8 cellular contexts compared by ENCODE assay signal in genomic region chr6:139029470-139030210, GRCh38. TPM values are rescaled to one million over a fixed set of nuclear protein-coding genes. Genes with fewer than 3 reads are reported as not detected.
DNase-seq lines count a peak whose midpoint lies in the region; ATAC-seq and TF ChIP-seq lines count a peak whose summit lies in the region.

No MANE protein-coding gene starts in this region.

- POLR2A ChIA-PET in A673 (lab: Charles Lee; ENCODE audit: low non-redundant PET) = interaction anchor here (0.6 kb wide), 1 partner anchor 52 kb away, joined by 3 read pairs; no protein-coding TSS in a partner anchor

- peaks cover 18% of the 10 kb centered on the region for H3K79me1 ChIP-seq in neuronal stem cell (ENCODE audit: low read depth, low read length)

- peak overlapping the region; percentile 98 for H2BK5ac ChIP-seq in neuronal stem cell (ENCODE audit: low read length)

- H3K36me3 ChIP-seq in A673 (ENCODE audit: insufficient read depth, low read length, poor library complexity, severe bottlenecking) (no peaks in the 10 kb centered on the region), neuronal stem cell (replicated peaks in 1 of 2; ENCODE audit: control insufficient read depth in 2 of 2, insufficient read depth in 2 of 2, low read length in 2 of 2) (peaks cover 8 to 18% of the 10 kb centered on the region in 2 donors)

- no TSS peak for BruUV-seq in A673 (replicated peaks; lab: Mats Ljungman, UMichigan)

- peak overlapping the region; percentile 100 for H3K14ac ChIP-seq in neuronal stem cell (ENCODE audit: low read length)

- CTCF ChIA-PET in A673 (lab: Charles Lee) = no interaction called here

- peak overlapping the region; percentile 55 for H4K8ac ChIP-seq in neuronal stem cell (ENCODE audit: low read depth, low read length)

- H2BK120ac ChIP-seq in neuronal stem cell (ENCODE audit: low read depth, low read length) = peak overlapping the region; percentile 89

- no CpG with 5 or more reads among the region's 43 CpGs for WGBS in neuronal stem cell (ENCODE audit: extremely low coverage in 2 of 2, insufficient read length in 2 of 2, insufficient replicate concordance in 1 of 2), 2 donors

- DNase-seq in A673 (ENCODE audit: low spot score) (peak; percentile 28), GM13977 (ENCODE audit: low spot score) (peak; percentile 49), NCI-H1417 (lab: John Stamatoyannopoulos, UW) (peak; percentile 31 to 91 (median 91)), fibroblast of the aortic adventitia (ENCODE audit: low read depth) (peak; percentile 61), neuronal stem cell (ENCODE audit: low spot score) (peak; percentile 45), superior temporal gyrus (ENCODE audit: extremely low spot score) (no peak)
- DNase-seq in activated CD4-positive, alpha-beta T cell treated with anti-CD3 and anti-CD28 coated beads, Interleukin-2, amount 50 U/mL, for 48 hours = peak; percentile 45 to 47

- H3K27me3 ChIP-seq in A673 (replicated peaks; ENCODE audit: insufficient read depth, low read depth, low read length, poor library complexity) = no peaks in the 10 kb centered on the region
- no peaks in the 10 kb centered on the region for H3K27me3 ChIP-seq in neuronal stem cell (ENCODE audit: control insufficient read depth in 3 of 3, insufficient read depth in 3 of 3, low read depth in 1 of 3, low read length in 3 of 3)

- H2AFZ ChIP-seq in neuronal stem cell (ENCODE audit: low read length) = peak overlapping the region; percentile 86

- ATAC-seq in HG02798 (IDR thresholded peaks at IDR 0.05; ENCODE audit: poor library complexity, unreplicated experiment) = peak; percentile 41

- H3K9me3 ChIP-seq in A673 (ENCODE audit: low read depth, low read length, poor library complexity, severe bottlenecking) = no peaks in the 10 kb centered on the region
- no peaks in the 10 kb centered on the region for H3K9me3 ChIP-seq in neuronal stem cell (replicated peaks in 1 of 2; ENCODE audit: control insufficient read depth in 2 of 2, insufficient read depth in 1 of 2, low read depth in 1 of 2, low read length in 2 of 2)

- peak overlapping the region; percentile 89 for H3K23ac ChIP-seq in neuronal stem cell (ENCODE audit: low read depth, low read length, poor library complexity)

- H3K4me1 ChIP-seq in A673 (ENCODE audit: insufficient read depth, low read length, poor library complexity, severe bottlenecking) = peaks cover 19% of the 10 kb centered on the region
- peaks cover 9 to 14% of the 10 kb centered on the region in 2 donors for H3K4me1 ChIP-seq in neuronal stem cell (ENCODE audit: control insufficient read depth in 2 of 2, insufficient read depth in 1 of 2, low read depth in 1 of 2, low read length in 2 of 2)

- peak overlapping the region; percentile 93 for H2BK15ac ChIP-seq in neuronal stem cell (ENCODE audit: low read length)

- peak overlapping the region; percentile 87 for H2BK12ac ChIP-seq in neuronal stem cell (ENCODE audit: low read length)

- peak overlapping the region; percentile 100 for H3K18ac ChIP-seq in neuronal stem cell (ENCODE audit: low read length)

- peak overlapping the region; percentile 87 for H3K4me2 ChIP-seq in neuronal stem cell (ENCODE audit: insufficient read depth, low read length, poor library complexity, severe bottlenecking)

- in situ Hi-C loops in GM13977 (cut with MboI; ENCODE audit: low pct_unique_long_range_greater_than_20kb, low sequenced_read_pairs, unreplicated experiment) = no loop called here

- H3K4me3 ChIP-seq in A673 (ENCODE audit: low read depth, low read length, poor library complexity, severe bottlenecking) (peak overlapping the region; percentile 77), fibroblast of the aortic adventitia (ENCODE audit: low read depth, low read length) (peak overlapping the region; percentile 86), neuronal stem cell (ENCODE audit: low read length in 2 of 2) (peak overlapping the region; percentile 56 to 99)

- H3K9ac ChIP-seq in neuronal stem cell (ENCODE audit: low read depth, low read length, poor library complexity) = peak overlapping the region; percentile 96

- intact Hi-C loops in A673 (cut with micrococcal nuclease; ENCODE audit: unreplicated experiment) = no loop called here

- no peak for TF ChIP-seq CTCF in A673 (conservative IDR thresholded peaks at IDR 0.05; ENCODE audit: low read depth, low read length)
- no peak for TF ChIP-seq CTCF in GM13977 (IDR thresholded peaks at IDR 0.05; ENCODE audit: extremely low read depth, insufficient read depth, missing control alignments)
- TF ChIP-seq CTCF in fibroblast of the aortic adventitia (IDR thresholded peaks at IDR 0.05; ENCODE audit: insufficient read depth, low read length) = no peak

- H2AK5ac ChIP-seq in neuronal stem cell (ENCODE audit: low read depth, low read length) = peak overlapping the region; percentile 97

- no peak overlapping the region for H3K4ac ChIP-seq in neuronal stem cell (ENCODE audit: low read length)

- H4K91ac ChIP-seq in neuronal stem cell (ENCODE audit: low read depth, low read length, poor library complexity) = no peak overlapping the region

- H3K27ac ChIP-seq in A673 (ENCODE audit: low read depth, low read length, poor library complexity, severe bottlenecking) = peak overlapping the region; percentile 81
- H3K27ac ChIP-seq in neuronal stem cell (replicated peaks; ENCODE audit: low read length) = peak overlapping the region; percentile 85

RNA-seq across cellular contexts. Expression of gene ABRACL, which starts 1.1 kb away (rescaled TPM):
- total RNA-seq in A673 (2021) (65.9 and 98.5 TPM in 2 replicates), fibroblast of the aortic adventitia (ENCODE audit: low replicate concordance) (15.8 and 32.2 TPM in 2 replicates)
- polyA plus RNA-seq in neuronal stem cell (2013, experiment 1 of 2) = 201 TPM
- 211 TPM for polyA plus RNA-seq in neuronal stem cell (2013, experiment 2 of 2)

RNA-seq across cellular contexts. Expression of gene REPS1, which starts 41.6 kb away (rescaled TPM):
- total RNA-seq in A673 (2021) (63.4 and 64.9 TPM in 2 replicates), fibroblast of the aortic adventitia (ENCODE audit: low replicate concordance) (34.9 and 42.6 TPM in 2 replicates)
- polyA plus RNA-seq in neuronal stem cell (2013, experiment 1 of 2) = 50.5 TPM
- 50.6 TPM for polyA plus RNA-seq in neuronal stem cell (2013, experiment 2 of 2)
